In genomic region chr1:198156111-198156744, GRCh38 we compare ENCODE assay signal across 1 cellular context.
A peak's percentile ranks its signal among the peaks of the same experiment; 100 is the strongest.
TF ChIP-seq lines count a peak whose summit lies in the region.

No MANE protein-coding gene starts in this region.

TF ChIP-seq in K562, 482 proteins besides CTCF, POLR2A, EP300 and RAD21 (continued from another document and continues in another):
- TF ChIP-seq, protein P1, sequence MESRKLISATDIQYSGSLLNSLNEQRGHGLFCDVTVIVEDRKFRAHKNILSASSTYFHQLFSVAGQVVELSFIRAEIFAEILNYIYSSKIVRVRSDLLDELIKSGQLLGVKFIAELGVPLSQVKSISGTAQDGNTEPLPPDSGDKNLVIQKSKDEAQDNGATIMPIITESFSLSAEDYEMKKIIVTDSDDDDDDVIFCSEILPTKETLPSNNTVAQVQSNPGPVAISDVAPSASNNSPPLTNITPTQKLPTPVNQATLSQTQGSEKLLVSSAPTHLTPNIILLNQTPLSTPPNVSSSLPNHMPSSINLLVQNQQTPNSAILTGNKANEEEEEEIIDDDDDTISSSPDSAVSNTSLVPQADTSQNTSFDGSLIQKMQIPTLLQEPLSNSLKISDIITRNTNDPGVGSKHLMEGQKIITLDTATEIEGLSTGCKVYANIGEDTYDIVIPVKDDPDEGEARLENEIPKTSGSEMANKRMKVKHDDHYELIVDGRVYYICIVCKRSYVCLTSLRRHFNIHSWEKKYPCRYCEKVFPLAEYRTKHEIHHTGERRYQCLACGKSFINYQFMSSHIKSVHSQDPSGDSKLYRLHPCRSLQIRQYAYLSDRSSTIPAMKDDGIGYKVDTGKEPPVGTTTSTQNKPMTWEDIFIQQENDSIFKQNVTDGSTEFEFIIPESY (CRISPR knock-in tag; IDR thresholded peaks at IDR 0.05): 0 out of 2 replicates have a peak, but pooled peaks have one; percentile 16
- 0 out of 2 replicates have a peak, but pooled peaks have one; percentile 37 for TF ChIP-seq KAT7 (CRISPR knock-in tag; IDR thresholded peaks at IDR 0.05; ENCODE audit: borderline replicate concordance)
- no peak for TF ChIP-seq ZFPM2 (CRISPR knock-in tag; IDR thresholded peaks at IDR 0.05)
- TF ChIP-seq TARDBP (IDR thresholded peaks at IDR 0.05): no peak
- no peak for TF ChIP-seq NEUROD1 (IDR thresholded peaks at IDR 0.05; ENCODE audit: borderline replicate concordance, low read depth, low read length, partially characterized antibody)
- TF ChIP-seq ZNF133 (CRISPR knock-in tag; IDR thresholded peaks at IDR 0.05): no peak
- TF ChIP-seq ZNF436 (CRISPR knock-in tag; IDR thresholded peaks at IDR 0.05): no peak
- TF ChIP-seq ZNF175 (CRISPR knock-in tag; IDR thresholded peaks at IDR 0.05; ENCODE audit: low read depth): no peak
- TF ChIP-seq EZH2 (IDR thresholded peaks at IDR 0.05; ENCODE audit: borderline replicate concordance, low read depth, low read length): no peak
- TF ChIP-seq MED1 (CRISPR knock-in tag; IDR thresholded peaks at IDR 0.05; ENCODE audit: borderline replicate concordance): no peak
- TF ChIP-seq KAT8 (IDR thresholded peaks at IDR 0.05; ENCODE audit: low read depth): no peak
- no peak for TF ChIP-seq TCF3 (CRISPR knock-in tag; IDR thresholded peaks at IDR 0.05)
- TF ChIP-seq BRF2 (IDR thresholded peaks at IDR 0.05; ENCODE audit: borderline replicate concordance, insufficient read depth, insufficient read length): no peak
- TF ChIP-seq ZNF431 (CRISPR knock-in tag; IDR thresholded peaks at IDR 0.05): no peak
- TF ChIP-seq, protein P2, sequence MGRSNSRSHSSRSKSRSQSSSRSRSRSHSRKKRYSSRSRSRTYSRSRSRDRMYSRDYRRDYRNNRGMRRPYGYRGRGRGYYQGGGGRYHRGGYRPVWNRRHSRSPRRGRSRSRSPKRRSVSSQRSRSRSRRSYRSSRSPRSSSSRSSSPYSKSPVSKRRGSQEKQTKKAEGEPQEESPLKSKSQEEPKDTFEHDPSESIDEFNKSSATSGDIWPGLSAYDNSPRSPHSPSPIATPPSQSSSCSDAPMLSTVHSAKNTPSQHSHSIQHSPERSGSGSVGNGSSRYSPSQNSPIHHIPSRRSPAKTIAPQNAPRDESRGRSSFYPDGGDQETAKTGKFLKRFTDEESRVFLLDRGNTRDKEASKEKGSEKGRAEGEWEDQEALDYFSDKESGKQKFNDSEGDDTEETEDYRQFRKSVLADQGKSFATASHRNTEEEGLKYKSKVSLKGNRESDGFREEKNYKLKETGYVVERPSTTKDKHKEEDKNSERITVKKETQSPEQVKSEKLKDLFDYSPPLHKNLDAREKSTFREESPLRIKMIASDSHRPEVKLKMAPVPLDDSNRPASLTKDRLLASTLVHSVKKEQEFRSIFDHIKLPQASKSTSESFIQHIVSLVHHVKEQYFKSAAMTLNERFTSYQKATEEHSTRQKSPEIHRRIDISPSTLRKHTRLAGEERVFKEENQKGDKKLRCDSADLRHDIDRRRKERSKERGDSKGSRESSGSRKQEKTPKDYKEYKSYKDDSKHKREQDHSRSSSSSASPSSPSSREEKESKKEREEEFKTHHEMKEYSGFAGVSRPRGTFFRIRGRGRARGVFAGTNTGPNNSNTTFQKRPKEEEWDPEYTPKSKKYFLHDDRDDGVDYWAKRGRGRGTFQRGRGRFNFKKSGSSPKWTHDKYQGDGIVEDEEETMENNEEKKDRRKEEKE (IDR thresholded peaks at IDR 0.05; ENCODE audit: borderline replicate concordance in 1 of 2, control insufficient read depth in 1 of 2, low read depth in 2 of 2, low read length in 1 of 2): no peak
- TF ChIP-seq ZNF354B (CRISPR knock-in tag; IDR thresholded peaks at IDR 0.05): no peak
- TF ChIP-seq ELF2 (CRISPR knock-in tag; IDR thresholded peaks at IDR 0.05): no peak
- TF ChIP-seq POLR2G (IDR thresholded peaks at IDR 0.05; ENCODE audit: low read depth, low read length): no peak
- no peak for TF ChIP-seq SMARCB1 (IDR thresholded peaks at IDR 0.05; ENCODE audit: insufficient read length, low read depth)
- no peak for TF ChIP-seq SP1 (CRISPR knock-in tag; IDR thresholded peaks at IDR 0.05)
- TF ChIP-seq FUS (optimal IDR thresholded peaks at IDR 0.05; ENCODE audit: low read depth, low read length): no peak
- TF ChIP-seq FOXP4 (CRISPR knock-in tag; IDR thresholded peaks at IDR 0.05; ENCODE audit: borderline replicate concordance): no peak; the same call in 1 of the 2 replicates
- TF ChIP-seq ZNF232 (CRISPR knock-in tag; IDR thresholded peaks at IDR 0.05): peak; percentile 42; the same call in 1 of the 2 replicates
- TF ChIP-seq NFRKB (IDR thresholded peaks at IDR 0.05; ENCODE audit: low read depth): 0 out of 2 replicates have a peak, but pooled peaks have one; percentile 40
- no peak for TF ChIP-seq ARID2 (IDR thresholded peaks at IDR 0.05)
- no peak for TF ChIP-seq SETDB1 (IDR thresholded peaks at IDR 0.05; ENCODE audit: low read length)
- no peak for TF ChIP-seq NCOA2 (IDR thresholded peaks at IDR 0.05; ENCODE audit: partially characterized antibody in 2 of 2)
- no peak for TF ChIP-seq CREB3L1 (IDR thresholded peaks at IDR 0.05; ENCODE audit: borderline replicate concordance, low read depth)
- no peak for TF ChIP-seq HCFC1 (IDR thresholded peaks at IDR 0.05; ENCODE audit: low read depth, low read length)
- TF ChIP-seq SAP30 (IDR thresholded peaks at IDR 0.05; ENCODE audit: borderline replicate concordance, insufficient read depth, low read depth, low read length, poor library complexity, severe bottlenecking): peak; percentile 12
- no peak for TF ChIP-seq NR2C2 (CRISPR knock-in tag; IDR thresholded peaks at IDR 0.05)
- no peak for TF ChIP-seq NR2C2 (tag; IDR thresholded peaks at IDR 0.05)
- TF ChIP-seq, protein P3, sequence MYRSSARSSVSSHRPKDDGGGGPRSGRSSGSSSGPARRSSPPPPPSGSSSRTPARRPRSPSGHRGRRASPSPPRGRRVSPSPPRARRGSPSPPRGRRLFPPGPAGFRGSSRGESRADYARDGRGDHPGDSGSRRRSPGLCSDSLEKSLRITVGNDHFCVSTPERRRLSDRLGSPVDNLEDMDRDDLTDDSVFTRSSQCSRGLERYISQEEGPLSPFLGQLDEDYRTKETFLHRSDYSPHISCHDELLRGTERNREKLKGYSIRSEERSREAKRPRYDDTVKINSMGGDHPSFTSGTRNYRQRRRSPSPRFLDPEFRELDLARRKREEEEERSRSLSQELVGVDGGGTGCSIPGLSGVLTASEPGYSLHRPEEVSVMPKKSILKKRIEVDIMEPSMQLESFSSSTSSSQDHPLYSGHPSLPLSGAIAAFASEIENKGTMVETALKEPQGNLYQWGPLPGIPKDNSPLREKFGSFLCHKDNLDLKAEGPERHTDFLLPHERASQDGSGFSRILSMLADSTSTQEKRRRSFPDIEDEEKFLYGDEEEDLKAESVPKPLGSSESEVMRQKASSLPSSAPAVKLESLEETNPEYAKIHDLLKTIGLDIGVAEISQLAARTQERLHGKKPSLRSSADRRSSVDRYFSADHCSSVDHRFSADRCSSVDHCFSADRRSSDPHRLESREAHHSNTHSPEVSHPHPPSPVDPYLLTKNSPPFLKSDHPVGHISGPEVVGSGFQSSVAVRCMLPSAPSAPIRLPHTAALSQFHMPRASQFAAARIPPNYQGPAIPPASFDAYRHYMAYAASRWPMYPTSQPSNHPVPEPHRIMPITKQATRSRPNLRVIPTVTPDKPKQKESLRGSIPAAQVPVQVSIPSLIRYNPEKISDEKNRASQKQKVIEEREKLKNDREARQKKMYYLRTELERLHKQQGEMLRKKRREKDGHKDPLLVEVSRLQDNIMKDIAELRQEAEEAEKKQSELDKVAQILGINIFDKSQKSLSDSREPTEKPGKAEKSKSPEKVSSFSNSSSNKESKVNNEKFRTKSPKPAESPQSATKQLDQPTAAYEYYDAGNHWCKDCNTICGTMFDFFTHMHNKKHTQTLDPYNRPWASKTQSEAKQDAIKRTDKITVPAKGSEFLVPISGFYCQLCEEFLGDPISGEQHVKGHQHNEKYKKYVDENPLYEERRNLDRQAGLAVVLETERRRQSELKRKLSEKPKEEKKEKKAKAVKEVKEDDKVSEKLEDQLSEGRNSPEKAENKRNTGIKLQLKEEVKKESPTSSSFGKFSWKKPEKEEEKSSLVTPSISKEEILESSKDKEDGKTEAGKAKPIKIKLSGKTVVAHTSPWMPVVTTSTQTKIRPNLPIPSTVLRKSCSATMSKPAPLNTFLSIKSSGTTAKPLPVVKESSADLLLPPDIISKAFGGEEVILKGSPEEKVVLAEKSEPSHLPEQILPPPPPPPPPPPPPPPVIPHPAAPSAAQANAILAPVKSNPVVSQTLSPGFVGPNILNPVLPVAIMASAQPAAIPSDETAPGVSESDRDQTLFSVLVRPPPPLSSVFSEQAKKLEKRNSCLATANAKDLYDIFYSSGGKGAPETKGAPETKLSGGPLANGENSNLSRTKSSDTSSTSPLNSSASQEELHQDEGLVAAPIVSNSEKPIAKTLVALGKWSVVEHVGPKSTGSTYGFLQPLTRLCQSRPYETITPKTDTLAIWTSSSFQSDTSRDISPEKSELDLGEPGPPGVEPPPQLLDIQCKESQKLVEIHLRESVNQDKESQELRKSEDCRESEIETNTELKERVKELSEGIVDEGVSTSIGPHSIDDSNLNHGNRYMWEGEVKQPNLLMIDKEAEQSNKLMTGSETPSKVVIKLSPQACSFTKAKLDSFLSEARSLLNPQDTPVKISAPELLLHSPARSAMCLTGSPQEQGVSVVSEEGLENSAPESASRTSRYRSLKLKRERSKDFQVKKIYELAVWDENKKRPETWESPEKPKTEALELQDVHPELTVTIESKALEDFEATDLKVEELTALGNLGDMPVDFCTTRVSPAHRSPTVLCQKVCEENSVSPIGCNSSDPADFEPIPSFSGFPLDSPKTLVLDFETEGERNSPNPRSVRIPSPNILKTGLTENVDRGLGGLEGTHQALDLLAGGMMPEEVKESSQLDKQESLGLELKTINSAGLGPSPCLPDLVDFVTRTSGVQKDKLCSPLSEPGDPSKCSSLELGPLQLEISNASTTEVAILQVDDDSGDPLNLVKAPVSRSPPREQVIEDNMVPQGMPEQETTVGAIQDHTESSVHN (IDR thresholded peaks at IDR 0.05; ENCODE audit: borderline replicate concordance in 1 of 2, low read depth in 1 of 2): no peak
- TF ChIP-seq, protein P4, sequence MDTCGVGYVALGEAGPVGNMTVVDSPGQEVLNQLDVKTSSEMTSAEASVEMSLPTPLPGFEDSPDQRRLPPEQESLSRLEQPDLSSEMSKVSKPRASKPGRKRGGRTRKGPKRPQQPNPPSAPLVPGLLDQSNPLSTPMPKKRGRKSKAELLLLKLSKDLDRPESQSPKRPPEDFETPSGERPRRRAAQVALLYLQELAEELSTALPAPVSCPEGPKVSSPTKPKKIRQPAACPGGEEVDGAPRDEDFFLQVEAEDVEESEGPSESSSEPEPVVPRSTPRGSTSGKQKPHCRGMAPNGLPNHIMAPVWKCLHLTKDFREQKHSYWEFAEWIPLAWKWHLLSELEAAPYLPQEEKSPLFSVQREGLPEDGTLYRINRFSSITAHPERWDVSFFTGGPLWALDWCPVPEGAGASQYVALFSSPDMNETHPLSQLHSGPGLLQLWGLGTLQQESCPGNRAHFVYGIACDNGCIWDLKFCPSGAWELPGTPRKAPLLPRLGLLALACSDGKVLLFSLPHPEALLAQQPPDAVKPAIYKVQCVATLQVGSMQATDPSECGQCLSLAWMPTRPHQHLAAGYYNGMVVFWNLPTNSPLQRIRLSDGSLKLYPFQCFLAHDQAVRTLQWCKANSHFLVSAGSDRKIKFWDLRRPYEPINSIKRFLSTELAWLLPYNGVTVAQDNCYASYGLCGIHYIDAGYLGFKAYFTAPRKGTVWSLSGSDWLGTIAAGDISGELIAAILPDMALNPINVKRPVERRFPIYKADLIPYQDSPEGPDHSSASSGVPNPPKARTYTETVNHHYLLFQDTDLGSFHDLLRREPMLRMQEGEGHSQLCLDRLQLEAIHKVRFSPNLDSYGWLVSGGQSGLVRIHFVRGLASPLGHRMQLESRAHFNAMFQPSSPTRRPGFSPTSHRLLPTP (IDR thresholded peaks at IDR 0.05; ENCODE audit: borderline replicate concordance, extremely low read depth, insufficient read length): peak; percentile 41
- TF ChIP-seq ZBTB12 (CRISPR knock-in tag; IDR thresholded peaks at IDR 0.05): no peak
- no peak for TF ChIP-seq GATA2 (CRISPR knock-in tag; IDR thresholded peaks at IDR 0.05)
- TF ChIP-seq C11orf30 (IDR thresholded peaks at IDR 0.05; ENCODE audit: low read depth): no peak
- TF ChIP-seq SRSF9 (IDR thresholded peaks at IDR 0.05; ENCODE audit: borderline replicate concordance, low read depth, low read length): no peak
